Comparison of ENCODE assay signal across 11 cellular contexts in the genomic region with DNA sequence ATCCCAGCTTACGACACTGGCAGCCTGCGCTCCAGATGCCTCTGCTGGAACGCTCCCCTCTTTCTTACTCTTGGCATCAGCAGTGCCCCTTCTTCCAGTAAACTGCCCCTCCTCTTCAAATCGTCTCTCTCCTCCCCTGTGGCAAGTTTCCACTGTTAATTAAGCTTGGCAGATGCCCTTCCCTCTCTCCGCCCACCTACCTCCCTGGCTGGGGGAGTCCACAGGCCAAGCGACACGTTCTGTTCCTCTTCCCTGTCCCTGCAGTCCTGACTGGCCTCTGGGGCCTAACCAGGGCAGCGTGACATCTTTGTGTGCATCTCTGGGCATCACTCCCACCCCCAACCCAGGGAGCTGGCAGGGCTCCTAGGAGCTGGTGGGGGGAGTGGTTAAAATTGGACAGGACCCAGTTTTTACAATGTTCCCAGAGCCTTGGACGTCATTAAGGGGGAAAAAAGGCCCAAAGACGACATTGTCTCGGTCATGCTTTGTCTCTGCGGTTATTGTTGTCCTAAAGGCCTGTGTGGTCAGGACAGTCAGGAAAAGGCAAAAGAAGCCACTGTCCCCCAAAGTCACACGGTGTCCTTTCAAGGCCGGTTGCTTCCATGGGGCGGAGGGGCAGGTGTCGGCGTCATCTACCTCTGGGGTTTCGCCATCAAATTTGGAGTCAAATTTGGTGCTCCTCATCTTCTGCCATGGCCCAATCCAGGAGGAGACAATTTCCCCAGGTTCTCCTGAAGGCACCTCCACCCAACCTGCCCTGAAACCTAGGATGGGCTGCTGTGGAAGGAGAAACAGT. TPM values are rescaled to one million over a fixed set of nuclear protein-coding genes. Genes with fewer than 3 reads are reported as not detected.
A peak's percentile ranks its signal among the peaks of the same experiment; 100 is the strongest.
DNase-seq lines count a peak whose midpoint lies in the region; ATAC-seq and TF ChIP-seq lines count a peak whose summit lies in the region.
"Had no signal": no experiment of that assay in that cellular context is flagged by ENCODE, and none has a peak within 500 bp of the region (broad histone marks: within the 10 kb centered on the region; RNA-seq: fewer than 3 reads in every experiment).

No MANE protein-coding gene starts in this region.

- peak overlapping the region; percentile 7 for H3K27ac ChIP-seq in right cardiac atrium (ENCODE audit: low read length)
- H3K27ac ChIP-seq: BLaER1 treated with 17β-estradiol and CSF1 and Interleukin-3, amounts not matched to agents 10 nM and 100 nM had no signal

- H3K9me3 ChIP-seq in right cardiac atrium (ENCODE audit: control insufficient read depth, low read length), result no peaks in the 10 kb centered on the region
- H3K9me3 ChIP-seq: BLaER1 treated with 17β-estradiol and CSF1 and Interleukin-3, amounts not matched to agents 10 nM and 100 nM had no signal

- no peak overlapping the region for H3K4me3 ChIP-seq in right cardiac atrium (ENCODE audit: low read length)
- H3K4me3 ChIP-seq: BLaER1 treated with 17β-estradiol and CSF1 and Interleukin-3, amounts not matched to agents 10 nM and 100 nM had no signal

- 60% methylated on average over 18 of the region's 18 CpGs for WGBS in right cardiac atrium

- ATAC-seq in right cardiac atrium, result peak; percentile 63 to 69

- peak; percentile 78 for DNase-seq in DMS 273 treated with DMSO at 0.1 percent for 48 hours (lab: John Stamatoyannopoulos, UW)
- peak; percentile 84 for DNase-seq in astrocyte of the hippocampus (ENCODE audit: low read depth, low spot score)
- DNase-seq in right cardiac atrium, result peak; percentile 61 to 76 (median 71)
- peak; percentile 26 for DNase-seq in retina
- no peak for DNase-seq in iPS-NIHi11 (ENCODE audit: low spot score)
- no peak for DNase-seq in T-helper 1 cell
- DNase-seq in stimulated activated CD4-positive, alpha-beta T cell treated with anti-CD3 and anti-CD28 coated beads, Interleukin-4, amount 100 ng/mL, for 4 hours, result no peak
- no peak for DNase-seq in GM13976 (ENCODE audit: low spot score)
- DNase-seq: activated CD4-positive, alpha-beta T cell treated with anti-CD3 and anti-CD28 coated beads, Interleukin-2, amount 50 U/mL, for 48 hours; NCI-H1092 treated with DMSO at 0.1 percent for 48 hours had no signal

- TF ChIP-seq CTCF in GM13976 (IDR thresholded peaks at IDR 0.05; ENCODE audit: borderline replicate concordance, control extremely low read depth, extremely low read depth, insufficient read depth, missing control alignments), result no peak

- peaks cover 14% of the 10 kb centered on the region for H3K4me1 ChIP-seq in right cardiac atrium (ENCODE audit: control insufficient read depth, insufficient read depth, low read length)

- in situ Hi-C loops in GM13976 (cut with MboI; ENCODE audit: low sequenced_read_pairs, unreplicated experiment), result no loop called here

- H3K27me3 ChIP-seq in right cardiac atrium (ENCODE audit: control insufficient read depth, insufficient read depth), result no peaks in the 10 kb centered on the region
- H3K27me3 ChIP-seq: BLaER1 treated with 17β-estradiol and CSF1 and Interleukin-3, amounts not matched to agents 10 nM and 100 nM had no signal

- intact Hi-C loops in right cardiac atrium (cut with DNase I), result no loop called here

RNA-seq across cellular contexts. Expression of gene DLG5, which starts 54.2 kb away (rescaled TPM):
- total RNA-seq in right cardiac atrium, result 10 to 100 TPM; 10.9 to 14.3 (median 12.6) TPM
- polyA plus RNA-seq in right cardiac atrium, result 6.6 TPM

Comparison
In these comparisons a context has a peak if more than half of its experiments do, and no peak if none do; other contexts are left out.
1. DNase-seq: peak in DMS 273 treated with DMSO at 0.1 percent for 48 hours (single experiment), astrocyte of the hippocampus (single experiment), right cardiac atrium (3 of 3) and retina (single experiment); none in iPS-NIHi11 (single experiment), T-helper 1 cell (0 of 5), stimulated activated CD4-positive, alpha-beta T cell treated with anti-CD3 and anti-CD28 coated beads, Interleukin-4, amount 100 ng/mL, for 4 hours (0 of 2) and GM13976 (single experiment).